Comparison of ENCODE assay signal across 1 cellular context in genomic region chr5:132751444-132751843, GRCh38.
A peak's percentile ranks its signal among the peaks of the same experiment; 100 is the strongest.
TF ChIP-seq lines count a peak whose summit lies in the region.

No MANE protein-coding gene starts in this region.

TF ChIP-seq in GM12878, 131 proteins besides CTCF, POLR2A, EP300 and RAD21 (continues in another document):
- TF ChIP-seq TCF3 (IDR thresholded peaks at IDR 0.05; ENCODE audit: borderline replicate concordance, insufficient read depth, low read depth, low read length) (no peak), SREBF2 (IDR thresholded peaks at IDR 0.05; ENCODE audit: low read length) (no peak), USF2 (IDR thresholded peaks at IDR 0.05; ENCODE audit: borderline replicate concordance, low read depth, low read length) (no peak), NR2C2 (IDR thresholded peaks at IDR 0.05; ENCODE audit: borderline replicate concordance, control insufficient read depth, insufficient read length, low read depth) (no peak), POU2F2 (IDR thresholded peaks at IDR 0.05; ENCODE audit: borderline replicate concordance, low read depth, low read length) (no peak), IRF4 (IDR thresholded peaks at IDR 0.05; ENCODE audit: low read depth, low read length) (0 out of 2 replicates have a peak, but pooled peaks have one; percentile 42), CEBPB (IDR thresholded peaks at IDR 0.05; ENCODE audit: borderline replicate concordance in 1 of 2, low read depth in 2 of 2, low read length in 2 of 2) (peak in 1 of 2 experiments; percentile 28; a peak in 1 of 4 replicates), ZNF24 (IDR thresholded peaks at IDR 0.05) (no peak), WRNIP1 (IDR thresholded peaks at IDR 0.05; ENCODE audit: borderline replicate concordance, low read depth, low read length) (no peak), PAX8 (IDR thresholded peaks at IDR 0.05) (no peak), POLR2AphosphoS5 (IDR thresholded peaks at IDR 0.05; ENCODE audit: low read length) (no peak), NR2C1 (IDR thresholded peaks at IDR 0.05) (no peak), PML (IDR thresholded peaks at IDR 0.05; ENCODE audit: low read length) (no peak), ZBED1 (IDR thresholded peaks at IDR 0.05; ENCODE audit: borderline replicate concordance) (peak; percentile 54; the same call in 1 of the 2 replicates), YBX1 (IDR thresholded peaks at IDR 0.05) (no peak), HDAC6 (IDR thresholded peaks at IDR 0.05; ENCODE audit: unreplicated experiment) (no peak), SPI1 (IDR thresholded peaks at IDR 0.05; ENCODE audit: borderline replicate concordance, insufficient read depth, low read depth, low read length) (no peak), EZH2 (IDR thresholded peaks at IDR 0.05; ENCODE audit: borderline replicate concordance, control insufficient read depth, low read depth, low read length) (no peak), RB1 (IDR thresholded peaks at IDR 0.05; ENCODE audit: borderline replicate concordance) (no peak), LARP7 (IDR thresholded peaks at IDR 0.05) (no peak), SMAD1 (IDR thresholded peaks at IDR 0.05; ENCODE audit: low read depth, partially characterized antibody) (peak; percentile 33), MTA3 (IDR thresholded peaks at IDR 0.05; ENCODE audit: borderline replicate concordance, low read length) (no peak), CREB1 (IDR thresholded peaks at IDR 0.05; ENCODE audit: low read depth) (peak; percentile 90), MYC (IDR thresholded peaks at IDR 0.05; ENCODE audit: insufficient read depth, insufficient read length, insufficient replicate concordance, low read length, severe bottlenecking) (no peak), BACH1 (IDR thresholded peaks at IDR 0.05; ENCODE audit: borderline replicate concordance) (no peak), CHD2 (IDR thresholded peaks at IDR 0.05; ENCODE audit: borderline replicate concordance, low read depth, low read length) (peak; percentile 39; the same call in 1 of the 2 replicates), IRF5 (IDR thresholded peaks at IDR 0.05; ENCODE audit: borderline replicate concordance) (no peak), ESRRA (IDR thresholded peaks at IDR 0.05; ENCODE audit: low read length) (no peak), SMARCA5 (IDR thresholded peaks at IDR 0.05) (no peak), KDM1A (IDR thresholded peaks at IDR 0.05; ENCODE audit: borderline replicate concordance) (no peak), SUPT20H (IDR thresholded peaks at IDR 0.05; ENCODE audit: borderline replicate concordance, control insufficient read depth, low read depth, low read length) (no peak), FOS (IDR thresholded peaks at IDR 0.05; ENCODE audit: borderline replicate concordance, extremely low read depth, insufficient read length) (no peak), ETV6 (conservative IDR thresholded peaks at IDR 0.05 in 1 of 2, IDR thresholded peaks at IDR 0.05 in 1 of 2; ENCODE audit: borderline replicate concordance in 1 of 2, low read depth in 1 of 2) (no peak), JUNB (IDR thresholded peaks at IDR 0.05) (peak; percentile 62), MEF2B (IDR thresholded peaks at IDR 0.05; ENCODE audit: partially characterized antibody, poor library complexity, severe bottlenecking) (peak; percentile 92), MEF2A (IDR thresholded peaks at IDR 0.05; ENCODE audit: insufficient read depth, low read depth, low read length) (peak; percentile 51; the same call in 1 of the 2 replicates), NFXL1 (IDR thresholded peaks at IDR 0.05; ENCODE audit: borderline replicate concordance) (no peak), MXI1 (IDR thresholded peaks at IDR 0.05; ENCODE audit: low read depth, low read length) (no peak), CBFB (IDR thresholded peaks at IDR 0.05; ENCODE audit: low read depth) (no peak), RAD51 (IDR thresholded peaks at IDR 0.05) (no peak), SUZ12 (IDR thresholded peaks at IDR 0.05; ENCODE audit: unreplicated experiment) (no peak), RUNX3 (IDR thresholded peaks at IDR 0.05; ENCODE audit: low read length) (peak; percentile 53), KAT2A (conservative IDR thresholded peaks at IDR 0.05; ENCODE audit: control insufficient read depth, low read depth, low read length) (no peak), ZNF622 (IDR thresholded peaks at IDR 0.05) (no peak), HSF1 (IDR thresholded peaks at IDR 0.05; ENCODE audit: low read depth, low read length) (no peak)
- TF ChIP-seq, protein P1, sequence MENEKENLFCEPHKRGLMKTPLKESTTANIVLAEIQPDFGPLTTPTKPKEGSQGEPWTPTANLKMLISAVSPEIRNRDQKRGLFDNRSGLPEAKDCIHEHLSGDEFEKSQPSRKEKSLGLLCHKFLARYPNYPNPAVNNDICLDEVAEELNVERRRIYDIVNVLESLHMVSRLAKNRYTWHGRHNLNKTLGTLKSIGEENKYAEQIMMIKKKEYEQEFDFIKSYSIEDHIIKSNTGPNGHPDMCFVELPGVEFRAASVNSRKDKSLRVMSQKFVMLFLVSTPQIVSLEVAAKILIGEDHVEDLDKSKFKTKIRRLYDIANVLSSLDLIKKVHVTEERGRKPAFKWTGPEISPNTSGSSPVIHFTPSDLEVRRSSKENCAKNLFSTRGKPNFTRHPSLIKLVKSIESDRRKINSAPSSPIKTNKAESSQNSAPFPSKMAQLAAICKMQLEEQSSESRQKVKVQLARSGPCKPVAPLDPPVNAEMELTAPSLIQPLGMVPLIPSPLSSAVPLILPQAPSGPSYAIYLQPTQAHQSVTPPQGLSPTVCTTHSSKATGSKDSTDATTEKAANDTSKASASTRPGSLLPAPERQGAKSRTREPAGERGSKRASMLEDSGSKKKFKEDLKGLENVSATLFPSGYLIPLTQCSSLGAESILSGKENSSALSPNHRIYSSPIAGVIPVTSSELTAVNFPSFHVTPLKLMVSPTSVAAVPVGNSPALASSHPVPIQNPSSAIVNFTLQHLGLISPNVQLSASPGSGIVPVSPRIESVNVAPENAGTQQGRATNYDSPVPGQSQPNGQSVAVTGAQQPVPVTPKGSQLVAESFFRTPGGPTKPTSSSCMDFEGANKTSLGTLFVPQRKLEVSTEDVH (IDR thresholded peaks at IDR 0.05; ENCODE audit: low read depth, partially characterized antibody), result no peak
- TF ChIP-seq, protein P2, sequence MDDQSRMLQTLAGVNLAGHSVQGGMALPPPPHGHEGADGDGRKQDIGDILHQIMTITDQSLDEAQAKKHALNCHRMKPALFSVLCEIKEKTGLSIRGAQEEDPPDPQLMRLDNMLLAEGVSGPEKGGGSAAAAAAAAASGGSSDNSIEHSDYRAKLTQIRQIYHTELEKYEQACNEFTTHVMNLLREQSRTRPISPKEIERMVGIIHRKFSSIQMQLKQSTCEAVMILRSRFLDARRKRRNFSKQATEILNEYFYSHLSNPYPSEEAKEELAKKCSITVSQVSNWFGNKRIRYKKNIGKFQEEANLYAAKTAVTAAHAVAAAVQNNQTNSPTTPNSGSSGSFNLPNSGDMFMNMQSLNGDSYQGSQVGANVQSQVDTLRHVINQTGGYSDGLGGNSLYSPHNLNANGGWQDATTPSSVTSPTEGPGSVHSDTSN (IDR thresholded peaks at IDR 0.05; ENCODE audit: insufficient replicate concordance, low read depth, low read length), result no peak
- TF ChIP-seq, protein P3, sequence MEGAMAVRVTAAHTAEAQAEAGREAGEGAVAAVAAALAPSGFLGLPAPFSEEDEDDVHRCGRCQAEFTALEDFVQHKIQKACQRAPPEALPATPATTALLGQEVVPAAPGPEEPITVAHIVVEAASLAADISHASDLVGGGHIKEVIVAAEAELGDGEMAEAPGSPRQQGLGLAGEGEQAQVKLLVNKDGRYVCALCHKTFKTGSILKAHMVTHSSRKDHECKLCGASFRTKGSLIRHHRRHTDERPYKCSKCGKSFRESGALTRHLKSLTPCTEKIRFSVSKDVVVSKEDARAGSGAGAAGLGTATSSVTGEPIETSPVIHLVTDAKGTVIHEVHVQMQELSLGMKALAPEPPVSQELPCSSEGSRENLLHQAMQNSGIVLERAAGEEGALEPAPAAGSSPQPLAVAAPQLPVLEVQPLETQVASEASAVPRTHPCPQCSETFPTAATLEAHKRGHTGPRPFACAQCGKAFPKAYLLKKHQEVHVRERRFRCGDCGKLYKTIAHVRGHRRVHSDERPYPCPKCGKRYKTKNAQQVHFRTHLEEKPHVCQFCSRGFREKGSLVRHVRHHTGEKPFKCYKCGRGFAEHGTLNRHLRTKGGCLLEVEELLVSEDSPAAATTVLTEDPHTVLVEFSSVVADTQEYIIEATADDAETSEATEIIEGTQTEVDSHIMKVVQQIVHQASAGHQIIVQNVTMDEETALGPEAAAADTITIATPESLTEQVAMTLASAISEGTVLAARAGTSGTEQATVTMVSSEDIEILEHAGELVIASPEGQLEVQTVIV (IDR thresholded peaks at IDR 0.05; ENCODE audit: borderline replicate concordance, partially characterized antibody), result no peak
- TF ChIP-seq, protein P4, sequence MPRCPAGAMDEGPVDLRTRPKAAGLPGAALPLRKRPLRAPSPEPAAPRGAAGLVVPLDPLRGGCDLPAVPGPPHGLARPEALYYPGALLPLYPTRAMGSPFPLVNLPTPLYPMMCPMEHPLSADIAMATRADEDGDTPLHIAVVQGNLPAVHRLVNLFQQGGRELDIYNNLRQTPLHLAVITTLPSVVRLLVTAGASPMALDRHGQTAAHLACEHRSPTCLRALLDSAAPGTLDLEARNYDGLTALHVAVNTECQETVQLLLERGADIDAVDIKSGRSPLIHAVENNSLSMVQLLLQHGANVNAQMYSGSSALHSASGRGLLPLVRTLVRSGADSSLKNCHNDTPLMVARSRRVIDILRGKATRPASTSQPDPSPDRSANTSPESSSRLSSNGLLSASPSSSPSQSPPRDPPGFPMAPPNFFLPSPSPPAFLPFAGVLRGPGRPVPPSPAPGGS (IDR thresholded peaks at IDR 0.05; ENCODE audit: borderline replicate concordance, insufficient read depth, low read depth, low read length, poor library complexity, severe bottlenecking), result no peak
- TF ChIP-seq, protein P5, sequence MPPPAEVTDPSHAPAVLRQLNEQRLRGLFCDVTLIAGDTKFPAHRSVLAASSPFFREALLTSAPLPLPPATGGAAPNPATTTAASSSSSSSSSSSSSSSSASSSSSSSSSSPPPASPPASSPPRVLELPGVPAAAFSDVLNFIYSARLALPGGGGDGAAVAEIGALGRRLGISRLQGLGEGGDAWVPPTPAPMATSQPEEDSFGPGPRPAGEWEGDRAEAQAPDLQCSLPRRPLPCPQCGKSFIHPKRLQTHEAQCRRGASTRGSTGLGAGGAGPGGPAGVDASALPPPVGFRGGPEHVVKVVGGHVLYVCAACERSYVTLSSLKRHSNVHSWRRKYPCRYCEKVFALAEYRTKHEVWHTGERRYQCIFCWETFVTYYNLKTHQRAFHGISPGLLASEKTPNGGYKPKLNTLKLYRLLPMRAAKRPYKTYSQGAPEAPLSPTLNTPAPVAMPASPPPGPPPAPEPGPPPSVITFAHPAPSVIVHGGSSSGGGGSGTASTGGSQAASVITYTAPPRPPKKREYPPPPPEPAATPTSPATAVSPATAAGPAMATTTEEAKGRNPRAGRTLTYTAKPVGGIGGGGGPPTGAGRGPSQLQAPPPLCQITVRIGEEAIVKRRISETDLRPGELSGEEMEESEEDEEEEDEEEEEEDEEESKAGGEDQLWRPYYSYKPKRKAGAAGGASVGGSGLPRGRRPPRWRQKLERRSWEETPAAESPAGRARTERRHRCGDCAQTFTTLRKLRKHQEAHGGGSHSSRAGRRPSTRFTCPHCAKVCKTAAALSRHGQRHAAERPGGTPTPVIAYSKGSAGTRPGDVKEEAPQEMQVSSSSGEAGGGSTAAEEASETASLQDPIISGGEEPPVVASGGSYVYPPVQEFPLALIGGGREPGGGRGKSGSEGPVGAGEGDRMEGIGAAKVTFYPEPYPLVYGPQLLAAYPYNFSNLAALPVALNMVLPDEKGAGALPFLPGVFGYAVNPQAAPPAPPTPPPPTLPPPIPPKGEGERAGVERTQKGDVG (CRISPR knock-in tag; IDR thresholded peaks at IDR 0.05), result no peak
- TF ChIP-seq, protein P6, sequence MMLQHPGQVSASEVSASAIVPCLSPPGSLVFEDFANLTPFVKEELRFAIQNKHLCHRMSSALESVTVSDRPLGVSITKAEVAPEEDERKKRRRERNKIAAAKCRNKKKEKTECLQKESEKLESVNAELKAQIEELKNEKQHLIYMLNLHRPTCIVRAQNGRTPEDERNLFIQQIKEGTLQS (IDR thresholded peaks at IDR 0.05; ENCODE audit: borderline replicate concordance, extremely low read depth, low read depth, low read length), result no peak
